Comparison of ENCODE assay signal across 15 cellular contexts in genomic region chr6:151998784-151999183, GRCh38.
"Had no signal": no experiment of that assay in that cellular context is flagged by ENCODE, and none has a peak within 500 bp of the region (broad histone marks: within the 10 kb centered on the region; RNA-seq: fewer than 3 reads in every experiment).

No MANE protein-coding gene starts in this region.

- H3K9me3 ChIP-seq: mucosa of descending colon, upper lobe of left lung had no signal

- ATAC-seq: activated CD8-positive, alpha-beta T cell treated with anti-CD3 and anti-CD28 coated beads, Interleukin-2, amount 10 ng/mL, durations not matched to agents 7 days and 5 days; mucosa of descending colon; natural killer cell treated with Interleukin-12 subunit alpha and Interleukin-12 subunit beta and Interleukin-15 and Interleukin-18, amount 100 ng/mL, for 72 hours had no signal

- H3K27ac Mint-ChIP-seq: activated CD8-positive, alpha-beta T cell treated with anti-CD3 and anti-CD28 coated beads, Interleukin-2, amount 10 ng/mL, durations not matched to agents 7 days and 5 days; activated T-helper 1 cell treated with anti-CD3 and anti-CD28 coated beads, Interleukin-12 subunit alpha, Interleukin-12 subunit beta, Interleukin-2, Interleukin-4 antibody, amounts not matched to agents 30 ng/mL and 10 ng/mL and 1 ng/mL, durations not matched to agents 14 hours and 24 hours and 36 hours; natural killer cell treated with Interleukin-12 subunit alpha and Interleukin-12 subunit beta and Interleukin-15 and Interleukin-18, amount 100 ng/mL, for 72 hours; stimulated activated naive CD8-positive, alpha-beta T cell treated with anti-CD3 and anti-CD28 coated beads, Interleukin-15, Interleukin-2, amounts not matched to agents 100 ng/mL and 50 ng/mL, for 24 hours had no signal

- H3K9me3 Mint-ChIP-seq: activated T-helper 1 cell treated with anti-CD3 and anti-CD28 coated beads, Interleukin-12 subunit alpha, Interleukin-12 subunit beta, Interleukin-2, Interleukin-4 antibody, amounts not matched to agents 30 ng/mL and 10 ng/mL and 1 ng/mL, durations not matched to agents 14 hours and 24 hours and 36 hours; natural killer cell treated with Interleukin-12 subunit alpha and Interleukin-12 subunit beta and Interleukin-15 and Interleukin-18, amount 100 ng/mL, for 72 hours; stimulated activated naive CD8-positive, alpha-beta T cell treated with anti-CD3 and anti-CD28 coated beads, Interleukin-15, Interleukin-2, amounts not matched to agents 100 ng/mL and 50 ng/mL, for 24 hours had no signal

- DNase-seq: activated CD4-positive, alpha-beta T cell treated with anti-CD3 and anti-CD28 coated beads for 4 hours; activated CD8-positive, alpha-beta T cell treated with anti-CD3 and anti-CD28 coated beads, Interleukin-2, amount 10 ng/mL, durations not matched to agents 7 days and 5 days; activated naive CD4-positive, alpha-beta T cell treated with Interleukin-2 at 50 U/mL for 16 hours; effector CD8-positive, alpha-beta T cell; hypothalamus; left cardiac atrium; mucosa of descending colon; stimulated activated CD4-positive, alpha-beta T cell treated with anti-CD3 and anti-CD28 coated beads, Interleukin-4, amount 100 ng/mL, for 24 hours; T-helper 1 cell; upper lobe of left lung; WERI-Rb-1 had no signal

- H3K36me3 Mint-ChIP-seq: natural killer cell treated with Interleukin-12 subunit alpha and Interleukin-12 subunit beta and Interleukin-15 and Interleukin-18, amount 100 ng/mL, for 72 hours had no signal

- H3K36me3 ChIP-seq: upper lobe of left lung, WERI-Rb-1 had no signal

- H3K27ac ChIP-seq: coronary artery, upper lobe of left lung, WERI-Rb-1 had no signal

- H3K4me3 ChIP-seq: coronary artery, mucosa of descending colon, upper lobe of left lung had no signal

- H3K4me1 ChIP-seq: upper lobe of left lung had no signal

- H3K27me3 ChIP-seq: upper lobe of left lung had no signal

- H3K4me3 Mint-ChIP-seq: activated CD8-positive, alpha-beta T cell treated with anti-CD3 and anti-CD28 coated beads, Interleukin-2, amount 10 ng/mL, durations not matched to agents 7 days and 5 days; activated T-helper 1 cell treated with anti-CD3 and anti-CD28 coated beads, Interleukin-12 subunit alpha, Interleukin-12 subunit beta, Interleukin-2, Interleukin-4 antibody, amounts not matched to agents 30 ng/mL and 10 ng/mL and 1 ng/mL, durations not matched to agents 14 hours and 24 hours and 36 hours; natural killer cell treated with Interleukin-12 subunit alpha and Interleukin-12 subunit beta and Interleukin-15 and Interleukin-18, amount 100 ng/mL, for 72 hours; stimulated activated naive CD8-positive, alpha-beta T cell treated with anti-CD3 and anti-CD28 coated beads, Interleukin-15, Interleukin-2, amounts not matched to agents 100 ng/mL and 50 ng/mL, for 24 hours had no signal
